Comparison of ENCODE assay signal across 29 cellular contexts in genomic region chr1:25644962-25645361, GRCh38. TPM values are rescaled to one million over a fixed set of nuclear protein-coding genes. Genes with fewer than 3 reads are reported as not detected.
DNase-seq lines count a peak whose midpoint lies in the region; ATAC-seq and TF ChIP-seq lines count a peak whose summit lies in the region.
"Had no signal": no experiment of that assay in that cellular context is flagged by ENCODE, and none has a peak within 500 bp of the region (broad histone marks: within the 10 kb centered on the region; RNA-seq: fewer than 3 reads in every experiment).

No MANE protein-coding gene starts in this region.

- H3K9me3 ChIP-seq in T-helper 17 cell (ENCODE audit: control insufficient read depth, low read length, poor library complexity, severe bottlenecking) (no peaks in the 10 kb centered on the region), body of pancreas (no peaks in the 10 kb centered on the region)
- H3K9me3 ChIP-seq: HAP-1, neutrophil, right lobe of liver, SJSA1, spleen, thoracic aorta, vagina had no signal

- H3K27ac Mint-ChIP-seq in T-helper 17 cell = peak overlapping the region; percentile 6
- H3K27ac Mint-ChIP-seq in type B pancreatic cell = no peak overlapping the region
- H3K27ac Mint-ChIP-seq: activated T-helper 2 cell treated with anti-CD3 and anti-CD28 coated beads, Interferon-gamma antibody, Interleukin-2, Interleukin-4, amounts not matched to agents 10 μg/mL and 5 μg/mL and 100 μg/mL, durations not matched to agents 14 hours and 24 hours and 36 hours; progenitor cell of endocrine pancreas had no signal

- no peak for TF ChIP-seq POLR2A in body of pancreas (IDR thresholded peaks at IDR 0.05)

- no peaks in the 10 kb centered on the region for H3K27me3 ChIP-seq in body of pancreas
- H3K27me3 ChIP-seq: right lobe of liver, vagina had no signal

- intact Hi-C loops in body of pancreas (cut with DNase I) = no loop called here

- H3K4me3 Mint-ChIP-seq in activated T-cell treated with anti-CD3 and anti-CD28 coated beads, Interleukin-2, amount 50 U/mL, for 4 hours = peak overlapping the region; percentile 21
- no peak overlapping the region for H3K4me3 Mint-ChIP-seq in T-helper 17 cell
- H3K4me3 Mint-ChIP-seq in type B pancreatic cell = no peak overlapping the region
- H3K4me3 Mint-ChIP-seq: activated naive CD8-positive, alpha-beta T cell; stimulated activated naive CD8-positive, alpha-beta T cell treated with anti-CD3 and anti-CD28 coated beads, Interleukin-15, amount 100 ng/mL, for 72 hours had no signal

- peaks cover 68% of the 10 kb centered on the region for H3K4me1 Mint-ChIP-seq in activated T-cell treated with anti-CD3 and anti-CD28 coated beads, Interleukin-2, amount 50 U/mL, for 4 hours (ENCODE audit: low read depth)
- H3K4me1 Mint-ChIP-seq in T-helper 17 cell (peaks cover 39% of the 10 kb centered on the region), type B pancreatic cell (ENCODE audit: unreplicated experiment) (peaks cover 6% of the 10 kb centered on the region)

- no peak for DNase-seq in activated T-cell treated with anti-CD3 and anti-CD28 coated beads, Interleukin-2, amount 50 U/mL, for 4 hours
- no peak for DNase-seq in activated T-cell treated with anti-CD3 and anti-CD28 coated beads for 4 hours
- no peak for DNase-seq in T-helper 17 cell
- DNase-seq in iPS-NIHi7 (ENCODE audit: extremely low spot score) = peak; percentile 47
- DNase-seq in type B pancreatic cell (ENCODE audit: extremely low spot score, unreplicated experiment) = peak; percentile 36
- DNase-seq in hypothalamus (lab: John Stamatoyannopoulos, UW) = no peak
- no peak for DNase-seq in body of pancreas
- DNase-seq: activated CD4-positive, alpha-beta T cell treated with anti-CD3 and anti-CD28 coated beads for 48 hours; anterior cingulate cortex; CD8-positive, alpha-beta memory T cell; effector CD8-positive, alpha-beta T cell; islet precursor cell; left ventricle myocardium superior; NCI-H146; right lobe of liver; RPMI8226; spleen; stimulated activated naive CD8-positive, alpha-beta T cell treated with anti-CD3 and anti-CD28 coated beads, Interleukin-15, amount 100 ng/mL, for 72 hours; WERI-Rb-1 had no signal

- ATAC-seq in activated T-cell treated with anti-CD3 and anti-CD28 coated beads, Interleukin-2, amount 50 U/mL, for 4 hours = no peak
- ATAC-seq in T-helper 17 cell (no peak), HG02623 (IDR thresholded peaks at IDR 0.05; ENCODE audit: unreplicated experiment) (no peak), body of pancreas (no peak)
- ATAC-seq: right lobe of liver; stimulated activated naive CD8-positive, alpha-beta T cell treated with anti-CD3 and anti-CD28 coated beads, Interleukin-15, amount 100 ng/mL, for 72 hours had no signal

- H3K9me3 Mint-ChIP-seq in activated T-cell treated with anti-CD3 and anti-CD28 coated beads, Interleukin-2, amount 50 U/mL, for 4 hours = no peaks in the 10 kb centered on the region
- peaks cover 4% of the 10 kb centered on the region for H3K9me3 Mint-ChIP-seq in type B pancreatic cell
- H3K9me3 Mint-ChIP-seq: CD8-positive, alpha-beta memory T cell; stimulated activated naive CD8-positive, alpha-beta T cell treated with anti-CD3 and anti-CD28 coated beads, Interleukin-15, amount 100 ng/mL, for 72 hours had no signal

- no peaks in the 10 kb centered on the region for H3K36me3 ChIP-seq in body of pancreas (replicated peaks in 1 of 2; ENCODE audit: insufficient read depth in 1 of 2, low read depth in 2 of 2)
- H3K36me3 ChIP-seq: HAP-1, neutrophil, right lobe of liver, SJSA1, thoracic aorta, vagina, WERI-Rb-1 had no signal

- H3K4me1 ChIP-seq in body of pancreas = no peaks in the 10 kb centered on the region
- H3K4me1 ChIP-seq: HAP-1, SJSA1 had no signal

- TF ChIP-seq CTCF in type B pancreatic cell (conservative IDR thresholded peaks at IDR 0.05) = no peak
- TF ChIP-seq CTCF in body of pancreas (IDR thresholded peaks at IDR 0.05) = no peak

- no peak overlapping the region for H3K4me3 ChIP-seq in body of pancreas
- H3K4me3 ChIP-seq: HAP-1, right lobe of liver, SJSA1, spleen, thoracic aorta, vagina had no signal

- 79 to 90% methylated on average over 4 of the region's 4 CpGs for WGBS in body of pancreas, 2 donors

- peaks cover 11% of the 10 kb centered on the region for H3K36me3 Mint-ChIP-seq in activated T-cell treated with anti-CD3 and anti-CD28 coated beads, Interleukin-2, amount 50 U/mL, for 4 hours (ENCODE audit: insufficient read depth)
- no peaks in the 10 kb centered on the region for H3K36me3 Mint-ChIP-seq in T-helper 17 cell (ENCODE audit: low read depth)
- H3K36me3 Mint-ChIP-seq in type B pancreatic cell = peaks cover 6% of the 10 kb centered on the region

- H3K27me3 Mint-ChIP-seq in activated T-cell treated with anti-CD3 and anti-CD28 coated beads, Interleukin-2, amount 50 U/mL, for 4 hours (ENCODE audit: low read depth) = no peaks in the 10 kb centered on the region
- H3K27me3 Mint-ChIP-seq in T-helper 17 cell = no peaks in the 10 kb centered on the region
- H3K27me3 Mint-ChIP-seq in type B pancreatic cell = peaks cover 11% of the 10 kb centered on the region
- H3K27me3 Mint-ChIP-seq: activated naive CD8-positive, alpha-beta T cell had no signal

- H3K27ac ChIP-seq in body of pancreas = no peak overlapping the region
- H3K27ac ChIP-seq: epithelial cell of prostate, neutrophil, right lobe of liver, SJSA1, spleen, thoracic aorta, vagina, WERI-Rb-1 had no signal

RNA-seq across cellular contexts. Expression of gene MAN1C1, which starts 28.4 kb away (rescaled TPM):
- 1 to 10 TPM; 2.7 to 5.7 (median 3.1) TPM for total RNA-seq in activated T-cell treated with anti-CD3 and anti-CD28 coated beads, Interleukin-2, amount 50 U/mL, for 4 hours
- total RNA-seq in T-helper 17 cell = 10 to 100 TPM; 16.9 to 27.3 TPM
- total RNA-seq in type B pancreatic cell (ENCODE audit: low replicate concordance) = 6.4 and 9.1 TPM in 2 replicates
- 10 to 100 TPM in 1 of 2 donors, 1 to 10 TPM in 1; 4.4 to 10.9 TPM for total RNA-seq in body of pancreas
- total RNA-seq: SJSA1 had no signal

Comparison
In these comparisons a context has a peak if more than half of its experiments do, and no peak if none do; other contexts are left out.
1. DNase-seq: peak in iPS-NIHi7 (single experiment) and type B pancreatic cell (single experiment); none in activated T-cell treated with anti-CD3 and anti-CD28 coated beads, Interleukin-2, amount 50 U/mL, for 4 hours (single experiment), activated T-cell treated with anti-CD3 and anti-CD28 coated beads for 4 hours (single experiment), T-helper 17 cell (0 of 3), hypothalamus (0 of 51) and body of pancreas (0 of 4).